Comparison of ENCODE assay signal across 3 cellular contexts in the genomic region with DNA sequence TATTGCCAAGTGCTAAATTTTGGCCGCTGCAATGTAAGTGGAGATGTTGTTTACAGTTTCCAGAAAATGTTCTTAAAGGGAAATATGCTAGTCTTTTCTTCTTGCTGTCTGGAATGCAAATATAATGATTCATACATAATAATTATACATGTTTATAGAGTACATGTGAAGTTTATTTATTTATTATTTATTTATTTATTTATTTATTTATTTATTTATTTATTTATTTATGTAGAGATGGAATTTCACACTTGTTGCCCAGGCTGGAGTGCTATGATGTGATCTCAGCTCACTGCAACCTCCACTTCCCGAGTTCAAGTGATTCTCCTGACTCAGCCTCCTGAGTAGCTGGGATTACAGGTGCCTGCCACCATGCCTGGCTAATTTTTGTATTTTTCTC. TPM values are rescaled to one million over a fixed set of nuclear protein-coding genes. Genes with fewer than 3 reads are reported as not detected.
DNase-seq lines count a peak whose midpoint lies in the region; ATAC-seq, FAIRE-seq and TF ChIP-seq lines count a peak whose summit lies in the region.
"Not testable (repeated sequence)": the region's sequence is repeated elsewhere in the genome, so short reads cannot be mapped to it uniquely, and the experiment has no call there.

No MANE protein-coding gene starts in this region.

- POLR2A ChIA-PET in A549 (lab: Yijun Ruan, JAX); HEK293 (lab: Yijun Ruan, JAX): not testable (repeated sequence)

- not testable (repeated sequence) for ATAC-seq in A549

- not testable (repeated sequence) for H3K27ac ChIP-seq in A549; HEK293 (ENCODE audit: extremely low read depth, low read depth, low read length)

- not testable (repeated sequence) for H3K36me3 ChIP-seq in HEK293 (ENCODE audit: control insufficient read depth in 2 of 2, insufficient read depth in 1 of 2, low read length in 2 of 2)

- DNase-seq in A549 (ENCODE audit: low read depth in 1 of 2, low spot score in 1 of 2), result not testable (repeated sequence)

- WGBS in A549 (ENCODE audit: missing lambda C conversion rate), result 17% methylated on average over 2 of the region's 2 CpGs

- FAIRE-seq in A549 (lab: Jason Lieb, UNC), result not testable (repeated sequence)
- peak; percentile 26 for FAIRE-seq in endometrium (lab: Jason Lieb, UNC)

- TF ChIP-seq CTCF in A549 (IDR thresholded peaks at IDR 0.05); HEK293 (tag by site-specific recombination; IDR thresholded peaks at IDR 0.05): not testable (repeated sequence)

- not testable (repeated sequence) for H3K4me3 ChIP-seq in A549; HEK293 (ENCODE audit: low read depth, low read length)

- TF ChIP-seq EP300 in A549 (IDR thresholded peaks at IDR 0.05), result not testable (repeated sequence)

- not testable (repeated sequence) for TF ChIP-seq RAD21 in A549 (conservative IDR thresholded peaks at IDR 0.05 in 1 of 2, IDR thresholded peaks at IDR 0.05 in 1 of 2)

- TF ChIP-seq POLR2A in A549 (IDR thresholded peaks at IDR 0.05; ENCODE audit: low read length), result not testable (repeated sequence)

- CTCF ChIA-PET in A549 (lab: Yijun Ruan, JAX), result not testable (repeated sequence)
- CTCF ChIA-PET in HEK293 (lab: Yijun Ruan, JAX), result interaction anchor here (0.7 kb wide), 1 partner anchor 792 kb away, joined by 3 read pairs; no protein-coding TSS in a partner anchor

- not testable (repeated sequence) for H3K9me3 ChIP-seq in A549; HEK293 (ENCODE audit: control insufficient read depth, insufficient read depth, low read depth, low read length)

- H3K4me2 ChIP-seq in A549, result not testable (repeated sequence)

- not testable (repeated sequence) for H3K4me1 ChIP-seq in A549; HEK293 (ENCODE audit: control insufficient read depth, insufficient read depth, low read length)

TF ChIP-seq in A549, 52 proteins besides CTCF, POLR2A, EP300 and RAD21:
- peak; percentile 52 for TF ChIP-seq ZC3H11A (IDR thresholded peaks at IDR 0.05)

TF ChIP-seq in HEK293, 187 proteins besides CTCF, POLR2A, EP300 and RAD21 (continues in another document):
- TF ChIP-seq, protein P1, sequence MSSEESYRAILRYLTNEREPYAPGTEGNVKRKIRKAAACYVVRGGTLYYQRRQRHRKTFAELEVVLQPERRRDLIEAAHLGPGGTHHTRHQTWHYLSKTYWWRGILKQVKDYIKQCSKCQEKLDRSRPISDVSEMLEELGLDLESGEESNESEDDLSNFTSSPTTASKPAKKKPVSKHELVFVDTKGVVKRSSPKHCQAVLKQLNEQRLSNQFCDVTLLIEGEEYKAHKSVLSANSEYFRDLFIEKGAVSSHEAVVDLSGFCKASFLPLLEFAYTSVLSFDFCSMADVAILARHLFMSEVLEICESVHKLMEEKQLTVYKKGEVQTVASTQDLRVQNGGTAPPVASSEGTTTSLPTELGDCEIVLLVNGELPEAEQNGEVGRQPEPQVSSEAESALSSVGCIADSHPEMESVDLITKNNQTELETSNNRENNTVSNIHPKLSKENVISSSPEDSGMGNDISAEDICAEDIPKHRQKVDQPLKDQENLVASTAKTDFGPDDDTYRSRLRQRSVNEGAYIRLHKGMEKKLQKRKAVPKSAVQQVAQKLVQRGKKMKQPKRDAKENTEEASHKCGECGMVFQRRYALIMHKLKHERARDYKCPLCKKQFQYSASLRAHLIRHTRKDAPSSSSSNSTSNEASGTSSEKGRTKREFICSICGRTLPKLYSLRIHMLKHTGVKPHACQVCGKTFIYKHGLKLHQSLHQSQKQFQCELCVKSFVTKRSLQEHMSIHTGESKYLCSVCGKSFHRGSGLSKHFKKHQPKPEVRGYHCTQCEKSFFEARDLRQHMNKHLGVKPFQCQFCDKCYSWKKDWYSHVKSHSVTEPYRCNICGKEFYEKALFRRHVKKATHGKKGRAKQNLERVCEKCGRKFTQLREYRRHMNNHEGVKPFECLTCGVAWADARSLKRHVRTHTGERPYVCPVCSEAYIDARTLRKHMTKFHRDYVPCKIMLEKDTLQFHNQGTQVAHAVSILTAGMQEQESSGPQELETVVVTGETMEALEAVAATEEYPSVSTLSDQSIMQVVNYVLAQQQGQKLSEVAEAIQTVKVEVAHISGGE (tag by site-specific recombination; conservative IDR thresholded peaks at IDR 0.05; ENCODE audit: low read depth), result peak; percentile 79
- TF ChIP-seq ZNF394 (tag by site-specific recombination; IDR thresholded peaks at IDR 0.05; ENCODE audit: borderline replicate concordance), result peak; percentile 87
- TF ChIP-seq ZNF558 (tag by site-specific recombination; IDR thresholded peaks at IDR 0.05), result 0 out of 2 replicates have a peak, but pooled peaks have one; percentile 30
- TF ChIP-seq ZNF292 (tag by site-specific recombination; IDR thresholded peaks at IDR 0.05; ENCODE audit: borderline replicate concordance, low read depth), result peak; percentile 69; the same call in 1 of the 2 replicates
- TF ChIP-seq ZNF664 (tag by site-specific recombination; IDR thresholded peaks at IDR 0.05), result 0 out of 2 replicates have a peak, but pooled peaks have one; percentile 22
- TF ChIP-seq, protein P2, sequence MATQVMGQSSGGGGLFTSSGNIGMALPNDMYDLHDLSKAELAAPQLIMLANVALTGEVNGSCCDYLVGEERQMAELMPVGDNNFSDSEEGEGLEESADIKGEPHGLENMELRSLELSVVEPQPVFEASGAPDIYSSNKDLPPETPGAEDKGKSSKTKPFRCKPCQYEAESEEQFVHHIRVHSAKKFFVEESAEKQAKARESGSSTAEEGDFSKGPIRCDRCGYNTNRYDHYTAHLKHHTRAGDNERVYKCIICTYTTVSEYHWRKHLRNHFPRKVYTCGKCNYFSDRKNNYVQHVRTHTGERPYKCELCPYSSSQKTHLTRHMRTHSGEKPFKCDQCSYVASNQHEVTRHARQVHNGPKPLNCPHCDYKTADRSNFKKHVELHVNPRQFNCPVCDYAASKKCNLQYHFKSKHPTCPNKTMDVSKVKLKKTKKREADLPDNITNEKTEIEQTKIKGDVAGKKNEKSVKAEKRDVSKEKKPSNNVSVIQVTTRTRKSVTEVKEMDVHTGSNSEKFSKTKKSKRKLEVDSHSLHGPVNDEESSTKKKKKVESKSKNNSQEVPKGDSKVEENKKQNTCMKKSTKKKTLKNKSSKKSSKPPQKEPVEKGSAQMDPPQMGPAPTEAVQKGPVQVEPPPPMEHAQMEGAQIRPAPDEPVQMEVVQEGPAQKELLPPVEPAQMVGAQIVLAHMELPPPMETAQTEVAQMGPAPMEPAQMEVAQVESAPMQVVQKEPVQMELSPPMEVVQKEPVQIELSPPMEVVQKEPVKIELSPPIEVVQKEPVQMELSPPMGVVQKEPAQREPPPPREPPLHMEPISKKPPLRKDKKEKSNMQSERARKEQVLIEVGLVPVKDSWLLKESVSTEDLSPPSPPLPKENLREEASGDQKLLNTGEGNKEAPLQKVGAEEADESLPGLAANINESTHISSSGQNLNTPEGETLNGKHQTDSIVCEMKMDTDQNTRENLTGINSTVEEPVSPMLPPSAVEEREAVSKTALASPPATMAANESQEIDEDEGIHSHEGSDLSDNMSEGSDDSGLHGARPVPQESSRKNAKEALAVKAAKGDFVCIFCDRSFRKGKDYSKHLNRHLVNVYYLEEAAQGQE (tag by site-specific recombination; IDR thresholded peaks at IDR 0.05), result peak; percentile 75
- TF ChIP-seq ZNF529 (tag by site-specific recombination; IDR thresholded peaks at IDR 0.05; ENCODE audit: insufficient replicate concordance), result peak; percentile 26
- peak; percentile 69 for TF ChIP-seq ZNF623 (tag by site-specific recombination; IDR thresholded peaks at IDR 0.05)
- 0 out of 2 replicates have a peak, but pooled peaks have one; percentile 50 for TF ChIP-seq ZNF266 (tag by site-specific recombination; IDR thresholded peaks at IDR 0.05; ENCODE audit: low read depth)
- TF ChIP-seq ZNF530 (tag by site-specific recombination; IDR thresholded peaks at IDR 0.05; ENCODE audit: low read depth), result 0 out of 2 replicates have a peak, but pooled peaks have one; percentile 41
- TF ChIP-seq ZNF202 (tag by site-specific recombination; IDR thresholded peaks at IDR 0.05; ENCODE audit: borderline replicate concordance), result peak; percentile 52; the same call in 1 of the 2 replicates
- TF ChIP-seq ZNF501 (tag by site-specific recombination; IDR thresholded peaks at IDR 0.05), result 0 out of 2 replicates have a peak, but pooled peaks have one; percentile 40
- TF ChIP-seq, protein P3, sequence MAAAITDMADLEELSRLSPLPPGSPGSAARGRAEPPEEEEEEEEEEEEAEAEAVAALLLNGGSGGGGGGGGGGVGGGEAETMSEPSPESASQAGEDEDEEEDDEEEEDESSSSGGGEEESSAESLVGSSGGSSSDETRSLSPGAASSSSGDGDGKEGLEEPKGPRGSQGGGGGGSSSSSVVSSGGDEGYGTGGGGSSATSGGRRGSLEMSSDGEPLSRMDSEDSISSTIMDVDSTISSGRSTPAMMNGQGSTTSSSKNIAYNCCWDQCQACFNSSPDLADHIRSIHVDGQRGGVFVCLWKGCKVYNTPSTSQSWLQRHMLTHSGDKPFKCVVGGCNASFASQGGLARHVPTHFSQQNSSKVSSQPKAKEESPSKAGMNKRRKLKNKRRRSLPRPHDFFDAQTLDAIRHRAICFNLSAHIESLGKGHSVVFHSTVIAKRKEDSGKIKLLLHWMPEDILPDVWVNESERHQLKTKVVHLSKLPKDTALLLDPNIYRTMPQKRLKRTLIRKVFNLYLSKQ (tag by site-specific recombination; IDR thresholded peaks at IDR 0.05; ENCODE audit: borderline replicate concordance), result 0 out of 2 replicates have a peak, but pooled peaks have one; percentile 52
- peak; percentile 73 for TF ChIP-seq ZNF510 (tag by site-specific recombination; IDR thresholded peaks at IDR 0.05; ENCODE audit: insufficient replicate concordance)
- TF ChIP-seq ZNF426 (tag by site-specific recombination; IDR thresholded peaks at IDR 0.05), result peak; percentile 88
- TF ChIP-seq ZNF555 (tag by site-specific recombination; conservative IDR thresholded peaks at IDR 0.05), result peak; percentile 93
- TF ChIP-seq ZBTB8A (tag by site-specific recombination; IDR thresholded peaks at IDR 0.05), result peak; percentile 59; the same call in 1 of the 2 replicates
- 0 out of 2 replicates have a peak, but pooled peaks have one; percentile 51 for TF ChIP-seq ZXDB (tag by site-specific recombination; IDR thresholded peaks at IDR 0.05)
- TF ChIP-seq ZNF629 (tag by site-specific recombination; IDR thresholded peaks at IDR 0.05), result peak; percentile 39; the same call in 1 of the 2 replicates
- peak; percentile 89 for TF ChIP-seq ZNF140 (tag by site-specific recombination; IDR thresholded peaks at IDR 0.05)

RNA-seq across cellular contexts. Expression of a gene that starts 57.5 kb away (rescaled TPM):
- polyA plus RNA-seq in A549 (2011; rRNA removed) (12.5 and 14.9 TPM in 2 replicates), A549 (2017; fragmentation: RNase III; extraction: RNeasy Plus Mini Kit Qiagen cat#74134 plus additional on column Dnase treatment) (6.3 to 7.5 TPM (median 7.2 TPM) in 3 replicates)
- polyA plus RNA-seq in A549 (2012; cell fraction: cytosol; rRNA removed), result 1.8 TPM in 2 replicates
- polyA plus RNA-seq in A549 (2012; cell fraction: nucleus; rRNA removed), result 1.3 and 1.9 TPM in 2 replicates
- polyA minus RNA-seq in A549 (2011; rRNA and poly(A)+ RNA removed), result 49.1 and 49.8 TPM in 2 replicates
